Comparison of ENCODE assay signal across 1 cellular context in genomic region chr1:93463960-93464359, GRCh38.
TF ChIP-seq lines count a peak whose summit lies in the region.

No MANE protein-coding gene starts in this region.

TF ChIP-seq in GM23338, 12 proteins besides CTCF, POLR2A, EP300 and RAD21 (continued from another document):
- TF ChIP-seq ZNF462 (CRISPR knock-in tag; IDR thresholded peaks at IDR 0.05) (no peak), NANOG (IDR thresholded peaks at IDR 0.05; ENCODE audit: borderline replicate concordance) (no peak), JUNB (IDR thresholded peaks at IDR 0.05; ENCODE audit: unreplicated experiment) (no peak), EZH2 (IDR thresholded peaks at IDR 0.05; ENCODE audit: low read depth, unreplicated experiment) (no peak), REST (IDR thresholded peaks at IDR 0.05; ENCODE audit: unreplicated experiment) (no peak), EZH2phosphoT487 (IDR thresholded peaks at IDR 0.05; ENCODE audit: unreplicated experiment) (no peak), STAT1 (IDR thresholded peaks at IDR 0.05; ENCODE audit: unreplicated experiment) (no peak)
